Comparison of ENCODE assay signal across 8 cellular contexts in genomic region chr3:87503901-87504498, GRCh38.
DNase-seq lines count a peak whose midpoint lies in the region; ATAC-seq and TF ChIP-seq lines count a peak whose summit lies in the region.

No MANE protein-coding gene starts in this region.

- no CpG with 5 or more reads among the region's 8 CpGs for WGBS in H9 (ENCODE audit: extremely low coverage, insufficient read length, low lambda C conversion rate)

- no peak overlapping the region for H2BK15ac ChIP-seq in H9 (ENCODE audit: low read depth, low read length)

- no peak overlapping the region for H2BK120ac ChIP-seq in H9 (ENCODE audit: low read depth, low read length, poor library complexity, severe bottlenecking)

- no peaks in the 10 kb centered on the region for H4K20me1 ChIP-seq in H9 (ENCODE audit: control insufficient read depth, insufficient read depth, insufficient read length)
- H4K20me1 ChIP-seq in Karpas-422 (ENCODE audit: insufficient read depth, low read depth, low read length), result no peaks in the 10 kb centered on the region

- H3K9me3 ChIP-seq in H9 (ENCODE audit: control insufficient read depth, low read depth, low read length), result no peaks in the 10 kb centered on the region
- no peaks in the 10 kb centered on the region for H3K9me3 ChIP-seq in Karpas-422 (ENCODE audit: low read length)
- no peaks in the 10 kb centered on the region for H3K9me3 ChIP-seq in RWPE2 (ENCODE audit: severe bottlenecking)

- peak; percentile 22 for DNase-seq in activated naive CD4-positive, alpha-beta T cell treated with anti-CD3 and anti-CD28 coated beads for 36 hours
- no peak for DNase-seq in activated naive CD4-positive, alpha-beta T cell treated with anti-CD3 and anti-CD28 coated beads, Interleukin-2, amount 50 U/mL, for 16 hours
- DNase-seq in H9 (peak; percentile 26), Karpas-422 (peak; percentile 85), RWPE2 (ENCODE audit: low spot score) (no peak), progenitor cell of endocrine pancreas (ENCODE audit: low spot score, unreplicated experiment) (no peak), NCI-H187 treated with DMSO at 0.1 percent for 48 hours (lab: John Stamatoyannopoulos, UW) (no peak)

- no peak overlapping the region for H3K4me3 Mint-ChIP-seq in activated naive CD4-positive, alpha-beta T cell treated with anti-CD3 and anti-CD28 coated beads for 36 hours
- H3K4me3 Mint-ChIP-seq in H9, result no peak overlapping the region
- no peak overlapping the region for H3K4me3 Mint-ChIP-seq in progenitor cell of endocrine pancreas (ENCODE audit: low read depth)

- peak; percentile 60; the same call in 2 of the 3 replicates for ATAC-seq in RWPE2 (ENCODE audit: low read depth)
- ATAC-seq in esophagus mucosa, result peak; percentile 64

- H3K18ac ChIP-seq in H9 (ENCODE audit: insufficient read length, low read depth, low read length), result no peak overlapping the region

- no peaks in the 10 kb centered on the region for H3K9me3 Mint-ChIP-seq in activated naive CD4-positive, alpha-beta T cell treated with anti-CD3 and anti-CD28 coated beads for 36 hours
- peaks cover 0 to 3% of the 10 kb centered on the region in 2 experiments; a peak in 2 of 5 replicates for H3K9me3 Mint-ChIP-seq in H9
- H3K9me3 Mint-ChIP-seq in progenitor cell of endocrine pancreas (ENCODE audit: low read depth), result no peaks in the 10 kb centered on the region

- H3K56ac ChIP-seq in H9 (ENCODE audit: insufficient read length, low read depth, low read length), result no peak overlapping the region

- H2AK5ac ChIP-seq in H9 (ENCODE audit: insufficient read length, low read length), result no peak overlapping the region

- no peaks in the 10 kb centered on the region for H3K4me1 ChIP-seq in H9 (ENCODE audit: insufficient read depth, low read length)
- no peaks in the 10 kb centered on the region for H3K4me1 ChIP-seq in Karpas-422 (ENCODE audit: low read length)
- no peaks in the 10 kb centered on the region for H3K4me1 ChIP-seq in RWPE2 (ENCODE audit: insufficient read depth, poor library complexity, severe bottlenecking)

- no peak overlapping the region for H3T11ph ChIP-seq in H9 (ENCODE audit: low read length)

- H3K23me2 ChIP-seq in H9 (ENCODE audit: insufficient read length, low read depth, low read length, poor library complexity, severe bottlenecking), result no peaks in the 10 kb centered on the region

- no peak overlapping the region for H3K14ac ChIP-seq in H9 (ENCODE audit: insufficient read depth, low read length)

- CTCF ChIA-PET in activated naive CD4-positive, alpha-beta T cell treated with anti-CD3 and anti-CD28 coated beads for 36 hours (lab: Charles Lee), result interaction anchor here (1.8 to 2.8 kb wide), 3 partner anchors 153 to 244 kb away, joined by 7 to 12 read pairs (median 9); no protein-coding TSS in a partner anchor

- H3K4me2 ChIP-seq in H9 (ENCODE audit: insufficient read depth, insufficient read length, low read length) (no peak overlapping the region), Karpas-422 (ENCODE audit: low read depth, low read length, poor library complexity, severe bottlenecking) (no peak overlapping the region)

- H2BK20ac ChIP-seq in H9 (ENCODE audit: low read depth, low read length, poor library complexity, severe bottlenecking), result no peak overlapping the region

- intact Hi-C loops in activated naive CD4-positive, alpha-beta T cell treated with anti-CD3 and anti-CD28 coated beads for 36 hours (cut with micrococcal nuclease), result loop anchor here (1.0 to 10.0 kb wide), 6 partner anchors 154 to 729 kb away; no protein-coding TSS in a partner anchor

- TF ChIP-seq CTCF in H9 (conservative IDR thresholded peaks at IDR 0.05) (peak; percentile 84), RWPE2 (IDR thresholded peaks at IDR 0.05; ENCODE audit: poor library complexity, severe bottlenecking) (peak; percentile 93), progenitor cell of endocrine pancreas (IDR thresholded peaks at IDR 0.05; ENCODE audit: unreplicated experiment) (peak; percentile 81)

- H2BK5ac ChIP-seq in H9 (ENCODE audit: insufficient read length, low read length), result no peak overlapping the region

- no peaks in the 10 kb centered on the region for H3K4me1 Mint-ChIP-seq in activated naive CD4-positive, alpha-beta T cell treated with anti-CD3 and anti-CD28 coated beads for 36 hours (ENCODE audit: low read depth)
- H3K4me1 Mint-ChIP-seq in H9 (peaks cover 2 to 8% of the 10 kb centered on the region in 2 experiments), progenitor cell of endocrine pancreas (ENCODE audit: low read depth) (peaks cover 1% of the 10 kb centered on the region)

- H4K5ac ChIP-seq in H9 (ENCODE audit: insufficient read length, low read depth, low read length), result no peak overlapping the region

- H3K27me3 ChIP-seq in H9 (ENCODE audit: insufficient read depth, low read length), result no peaks in the 10 kb centered on the region
- H3K27me3 ChIP-seq in Karpas-422 (ENCODE audit: low read length), result no peaks in the 10 kb centered on the region
- H3K27me3 ChIP-seq in RWPE2 (ENCODE audit: insufficient read depth, poor library complexity, severe bottlenecking), result no peaks in the 10 kb centered on the region

- no peaks in the 10 kb centered on the region for H3K79me1 ChIP-seq in H9 (ENCODE audit: insufficient read depth, low read depth, low read length, poor library complexity, severe bottlenecking)

- H2BK12ac ChIP-seq in H9 (ENCODE audit: insufficient read length, low read depth, low read length), result no peak overlapping the region

- H3K79me2 ChIP-seq in H9 (ENCODE audit: insufficient read depth, low read length) (no peaks in the 10 kb centered on the region), Karpas-422 (ENCODE audit: low read length) (no peaks in the 10 kb centered on the region)

- H3K27me3 Mint-ChIP-seq in activated naive CD4-positive, alpha-beta T cell treated with anti-CD3 and anti-CD28 coated beads for 36 hours (ENCODE audit: low read depth), result no peaks in the 10 kb centered on the region
- H3K27me3 Mint-ChIP-seq in H9 (ENCODE audit: low read depth), result peaks cover 2% of the 10 kb centered on the region; the same call in 1 of the 2 replicates
- no peaks in the 10 kb centered on the region for H3K27me3 Mint-ChIP-seq in progenitor cell of endocrine pancreas

- H3K27ac ChIP-seq in H9 (ENCODE audit: insufficient read length, low read depth, low read length) (no peak overlapping the region), Karpas-422 (ENCODE audit: low read length) (no peak overlapping the region), RWPE2 (ENCODE audit: poor library complexity, severe bottlenecking) (no peak overlapping the region)

- no peaks in the 10 kb centered on the region for H3K9me2 ChIP-seq in Karpas-422 (replicated peaks; ENCODE audit: insufficient read depth, low read length)

- H3K9ac ChIP-seq in H9 (ENCODE audit: extremely low read depth, insufficient read length, low read length) (no peak overlapping the region), Karpas-422 (ENCODE audit: low read length) (no peak overlapping the region)

- H3K4me3 ChIP-seq in Karpas-422 (ENCODE audit: low read length) (no peak overlapping the region), RWPE2 (ENCODE audit: severe bottlenecking) (no peak overlapping the region)

- H2AFZ ChIP-seq in H9 (ENCODE audit: low read length), result no peak overlapping the region
- H2AFZ ChIP-seq in Karpas-422 (ENCODE audit: low read length), result no peak overlapping the region

- no peak overlapping the region for H3K27ac Mint-ChIP-seq in activated naive CD4-positive, alpha-beta T cell treated with anti-CD3 and anti-CD28 coated beads for 36 hours
- H3K27ac Mint-ChIP-seq in H9 (no peak overlapping the region), progenitor cell of endocrine pancreas (no peak overlapping the region)

- H3K36me3 Mint-ChIP-seq in activated naive CD4-positive, alpha-beta T cell treated with anti-CD3 and anti-CD28 coated beads for 36 hours (ENCODE audit: low read depth), result no peaks in the 10 kb centered on the region
- H3K36me3 Mint-ChIP-seq in H9 (ENCODE audit: insufficient read depth in 1 of 3, low read depth in 3 of 3) (no peaks in the 10 kb centered on the region), progenitor cell of endocrine pancreas (ENCODE audit: insufficient read depth) (no peaks in the 10 kb centered on the region)

- H3K4ac ChIP-seq in H9 (ENCODE audit: low read depth, low read length), result no peak overlapping the region

- H3K36me3 ChIP-seq in Karpas-422 (ENCODE audit: insufficient read depth, low read length) (no peaks in the 10 kb centered on the region), RWPE2 (ENCODE audit: low read depth) (0 out of 2 replicates have a peak, but pooled peaks cover 2% of the 10 kb centered on the region)

- H3K23ac ChIP-seq in H9 (ENCODE audit: insufficient read length, low read depth, low read length), result no peak overlapping the region

- H4K91ac ChIP-seq in H9 (ENCODE audit: insufficient read length, low read depth, low read length), result no peak overlapping the region

- H4K8ac ChIP-seq in H9 (replicated peaks; ENCODE audit: insufficient read length, low read depth, low read length), result no peak overlapping the region

Comparison
In these comparisons a context has a peak if more than half of its experiments do, and no peak if none do; other contexts are left out.
1. DNase-seq: peak in activated naive CD4-positive, alpha-beta T cell treated with anti-CD3 and anti-CD28 coated beads for 36 hours (single experiment), H9 (single experiment) and Karpas-422 (single experiment); none in activated naive CD4-positive, alpha-beta T cell treated with anti-CD3 and anti-CD28 coated beads, Interleukin-2, amount 50 U/mL, for 16 hours (single experiment), RWPE2 (single experiment), progenitor cell of endocrine pancreas (single experiment) and NCI-H187 treated with DMSO at 0.1 percent for 48 hours (single experiment).
2. Peak in every context shown above with its lines, with median percentiles within 50 percentile points of each other: CTCF ChIP-seq.